ENCODE assay signal across 10 cellular contexts in genomic region chrX:23493941-23494374, GRCh38.
DNase-seq lines count a peak whose midpoint lies in the region; ATAC-seq and TF ChIP-seq lines count a peak whose summit lies in the region.
"Had no signal": no experiment of that assay in that cellular context is flagged by ENCODE, and none has a peak within 500 bp of the region (broad histone marks: within the 10 kb centered on the region; RNA-seq: fewer than 3 reads in every experiment).

No MANE protein-coding gene starts in this region.

- TF ChIP-seq CTCF in GM06990 (IDR thresholded peaks at IDR 0.05; ENCODE audit: insufficient read depth, low read length, poor library complexity, severe bottlenecking) (no peak), HEK293 (tag by site-specific recombination; IDR thresholded peaks at IDR 0.05) (no peak)
- no peak for TF ChIP-seq CTCF in CD8-positive, alpha-beta T cell (IDR thresholded peaks at IDR 0.05)

- H3K36me3 ChIP-seq in GM06990 (ENCODE audit: control insufficient read depth, insufficient read depth, low read length) (no peaks in the 10 kb centered on the region), HEK293 (ENCODE audit: control insufficient read depth in 2 of 2, insufficient read depth in 1 of 2, low read length in 2 of 2) (no peaks in the 10 kb centered on the region)
- no peaks in the 10 kb centered on the region for H3K36me3 ChIP-seq in CD8-positive, alpha-beta T cell (ENCODE audit: insufficient read depth, low read length)
- H3K36me3 ChIP-seq: left ventricle myocardium inferior had no signal

- no peaks in the 10 kb centered on the region for H3K4me1 ChIP-seq in HEK293 (ENCODE audit: control insufficient read depth, insufficient read depth, low read length)
- no peaks in the 10 kb centered on the region for H3K4me1 ChIP-seq in CD8-positive, alpha-beta T cell (ENCODE audit: insufficient read depth, low read length)
- H3K4me1 ChIP-seq: left ventricle myocardium inferior had no signal

- no peaks in the 10 kb centered on the region for H3K27me3 Mint-ChIP-seq in CD8-positive, alpha-beta T cell (ENCODE audit: low read depth)

- H3K27ac ChIP-seq in HEK293 (ENCODE audit: extremely low read depth, low read depth, low read length), result no peak overlapping the region
- no peak overlapping the region for H3K27ac ChIP-seq in CD8-positive, alpha-beta T cell (ENCODE audit: low read depth, low read length)
- H3K27ac ChIP-seq: left ventricle myocardium inferior had no signal

- CTCF ChIA-PET in HEK293 (lab: Yijun Ruan, JAX), result no interaction called here
- CTCF ChIA-PET in CD8-positive, alpha-beta T cell (lab: Charles Lee), result no interaction called here

- POLR2A ChIA-PET in HEK293 (lab: Yijun Ruan, JAX), result no interaction called here
- POLR2A ChIA-PET in CD8-positive, alpha-beta T cell (lab: Charles Lee), result no interaction called here

- no peaks in the 10 kb centered on the region for H3K27me3 ChIP-seq in GM06990 (replicated peaks; ENCODE audit: control insufficient read depth, insufficient read depth, low read length)
- no peaks in the 10 kb centered on the region for H3K27me3 ChIP-seq in CD8-positive, alpha-beta T cell (ENCODE audit: insufficient read depth, low read length)

- ATAC-seq in left colon (peak; percentile 38), HG03571 (IDR thresholded peaks at IDR 0.05; ENCODE audit: unreplicated experiment) (no peak), HG03135 (IDR thresholded peaks at IDR 0.05; ENCODE audit: unreplicated experiment) (no peak)
- no peak for ATAC-seq in CD8-positive, alpha-beta T cell

- no peak overlapping the region for H3K4me3 ChIP-seq in GM06990 (replicated peaks; ENCODE audit: low read depth, low read length)
- no peak overlapping the region for H3K4me3 ChIP-seq in HEK293 (ENCODE audit: low read depth, low read length)
- H3K4me3 ChIP-seq in CD8-positive, alpha-beta T cell (ENCODE audit: low read depth, low read length), result no peak overlapping the region
- H3K4me3 ChIP-seq: left ventricle myocardium inferior had no signal

- intact Hi-C loops in left colon (cut with DNase I, micrococcal nuclease), result no loop called here
- intact Hi-C loops in CD8-positive, alpha-beta T cell (cut with DNase I, micrococcal nuclease), result no loop called here

- no peaks in the 10 kb centered on the region for H3K9me3 ChIP-seq in HEK293 (ENCODE audit: control insufficient read depth, insufficient read depth, low read depth, low read length)
- no peaks in the 10 kb centered on the region for H3K9me3 ChIP-seq in CD8-positive, alpha-beta T cell (ENCODE audit: low read length)

- peaks cover 5% of the 10 kb centered on the region for H3K4me1 Mint-ChIP-seq in CD8-positive, alpha-beta T cell (ENCODE audit: low read depth)

- no peaks in the 10 kb centered on the region for H3K36me3 Mint-ChIP-seq in CD8-positive, alpha-beta T cell

- H3K27ac Mint-ChIP-seq in CD8-positive, alpha-beta T cell, result no peak overlapping the region

- H3K4me3 Mint-ChIP-seq in CD8-positive, alpha-beta T cell, result no peak overlapping the region

- peak; percentile 25 for DNase-seq in GM06990 (ENCODE audit: extremely low read depth, insufficient read length)
- peak; percentile 3 for DNase-seq in NCI-H69 (lab: John Stamatoyannopoulos, UW)
- no peak for DNase-seq in left colon
- no peak for DNase-seq in CD8-positive, alpha-beta T cell
- DNase-seq in DMS79 treated with DMSO at 0.1 percent for 48 hours (lab: John Stamatoyannopoulos, UW), result no peak
- DNase-seq: left ventricle myocardium inferior, NCI-H82 had no signal

- no peaks in the 10 kb centered on the region for H3K9me3 Mint-ChIP-seq in CD8-positive, alpha-beta T cell

TF ChIP-seq in HEK293, 187 proteins besides CTCF, POLR2A, EP300 and RAD21:
- TF ChIP-seq ZNF530 (tag by site-specific recombination; IDR thresholded peaks at IDR 0.05; ENCODE audit: low read depth) (no peak), ZNF747 (tag by site-specific recombination; IDR thresholded peaks at IDR 0.05) (no peak), WT1 (tag by site-specific recombination; IDR thresholded peaks at IDR 0.05) (peak; percentile 33; the same call in 1 of the 2 replicates), ZNF19 (tag by site-specific recombination; IDR thresholded peaks at IDR 0.05; ENCODE audit: low read depth) (no peak), ZFP41 (tag by site-specific recombination; IDR thresholded peaks at IDR 0.05; ENCODE audit: borderline replicate concordance) (no peak), ZNF157 (tag by site-specific recombination; IDR thresholded peaks at IDR 0.05) (no peak), ZNF169 (tag by site-specific recombination; IDR thresholded peaks at IDR 0.05) (no peak), ZNF292 (tag by site-specific recombination; IDR thresholded peaks at IDR 0.05; ENCODE audit: borderline replicate concordance, low read depth) (no peak), KLF16 (tag by site-specific recombination; IDR thresholded peaks at IDR 0.05) (no peak), PRDM10 (tag by site-specific recombination; IDR thresholded peaks at IDR 0.05) (0 out of 2 replicates have a peak, but pooled peaks have one; percentile 19), ZNF692 (tag by site-specific recombination; IDR thresholded peaks at IDR 0.05) (0 out of 2 replicates have a peak, but pooled peaks have one; percentile 20), ZNF404 (tag by site-specific recombination; IDR thresholded peaks at IDR 0.05) (no peak), ZNF580 (tag by site-specific recombination; IDR thresholded peaks at IDR 0.05) (no peak), ZNF10 (tag by site-specific recombination; IDR thresholded peaks at IDR 0.05) (no peak), ZBTB8A (tag by site-specific recombination; IDR thresholded peaks at IDR 0.05) (no peak), ZXDB (tag by site-specific recombination; IDR thresholded peaks at IDR 0.05) (peak; percentile 66; the same call in 1 of the 2 replicates), ZNF521 (tag by site-specific recombination; IDR thresholded peaks at IDR 0.05) (no peak)
TF ChIP-seq in HEK293: peak in this region for 4.

Comparison
In these comparisons a context has a peak if more than half of its experiments do, and no peak if none do; other contexts are left out.
1. DNase-seq: peak in GM06990 (single experiment) and NCI-H69 (single experiment); none in left colon (0 of 2), CD8-positive, alpha-beta T cell (0 of 7) and DMS79 treated with DMSO at 0.1 percent for 48 hours (single experiment).